14 cellular contexts compared by ENCODE assay signal in the genomic region with DNA sequence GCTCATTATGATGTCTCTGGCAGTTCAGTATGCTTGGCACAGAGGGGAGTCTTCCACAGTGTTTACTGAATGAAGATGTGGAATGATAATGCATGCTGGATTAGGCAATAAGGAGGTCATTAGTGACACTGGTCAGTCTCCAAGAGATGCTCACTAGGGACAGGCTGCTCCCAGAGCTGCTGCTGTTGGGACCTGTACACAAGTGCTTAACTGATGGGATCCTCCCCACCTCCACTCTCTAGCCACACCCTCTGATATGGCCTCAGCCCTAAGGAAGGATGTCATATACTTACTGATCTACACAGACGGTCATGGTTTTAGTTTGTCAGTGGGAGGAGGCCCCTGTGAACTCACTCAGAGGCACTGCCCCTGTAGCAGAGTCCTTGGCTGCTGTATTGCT.
DNase-seq lines count a peak whose midpoint lies in the region; ATAC-seq and TF ChIP-seq lines count a peak whose summit lies in the region.
"Had no signal": no experiment of that assay in that cellular context is flagged by ENCODE, and none has a peak within 500 bp of the region (broad histone marks: within the 10 kb centered on the region; RNA-seq: fewer than 3 reads in every experiment).

No MANE protein-coding gene starts in this region.

- in situ Hi-C loops in transverse colon (cut with MboI; ENCODE audit: low pct_ligation_motif_present in 1 of 4, low pct_unique_long_range_greater_than_20kb in 1 of 4, low sequenced_read_pairs in 3 of 4): no loop called here

- H3K27me3 ChIP-seq in transverse colon: no peaks in the 10 kb centered on the region
- H3K27me3 ChIP-seq: BLaER1 treated with 17β-estradiol and CSF1 and Interleukin-3, amounts not matched to agents 10 nM and 100 nM had no signal

- H3K4me3 ChIP-seq in transverse colon: no peak overlapping the region
- H3K4me3 ChIP-seq: BLaER1 treated with 17β-estradiol and CSF1 and Interleukin-3, amounts not matched to agents 10 nM and 100 nM; GM23338 had no signal

- H3K36me3 ChIP-seq in transverse colon: no peaks in the 10 kb centered on the region
- H3K36me3 ChIP-seq: BLaER1 treated with 17β-estradiol and CSF1 and Interleukin-3, amounts not matched to agents 10 nM and 100 nM had no signal

- no peak for DNase-seq in natural killer cell treated with Interleukin-12 subunit alpha and Interleukin-12 subunit beta and Interleukin-15 and Interleukin-18, amount 100 ng/mL, for 72 hours (ENCODE audit: low spot score)
- DNase-seq in natural killer cell (no peak), left colon (peak; percentile 58 to 72), transverse colon (peak; percentile 56), NCI-H1048 (lab: John Stamatoyannopoulos, UW) (no peak)
- DNase-seq in effector CD4-positive, alpha-beta T cell: no peak
- DNase-seq in T-helper 2 cell treated with Interferon-gamma antibody and Interleukin-4, amounts not matched to agents 5 μg/mL and 100 μg/mL, for 36 hours (ENCODE audit: low spot score): no peak
- DNase-seq: ACHN; CD4-positive, CD25-positive, alpha-beta regulatory T cell; DMS53; H9 had no signal

- H3K27ac ChIP-seq in transverse colon: peak overlapping the region; percentile 80 to 88 (median 84)
- H3K27ac ChIP-seq: BLaER1 treated with 17β-estradiol and CSF1 and Interleukin-3, amounts not matched to agents 10 nM and 100 nM had no signal

- TF ChIP-seq CTCF in natural killer cell (IDR thresholded peaks at IDR 0.05) (no peak), transverse colon (IDR thresholded peaks at IDR 0.05) (no peak)

- peak; percentile 25 to 41 for ATAC-seq in natural killer cell treated with Interleukin-12 subunit alpha and Interleukin-12 subunit beta and Interleukin-15 and Interleukin-18, amount 100 ng/mL, for 72 hours
- no peak for ATAC-seq in natural killer cell
- ATAC-seq in activated T-helper 17 cell treated with anti-CD3 and anti-CD28 coated beads, Interleukin-2, amount 50 U/mL, for 72 hours (replicated peaks): peak; percentile 16
- peak; percentile 66 for ATAC-seq in left colon
- ATAC-seq: GM23338 had no signal

- H3K4me1 ChIP-seq in transverse colon: peaks cover 6 to 78% (median 38%) of the 10 kb centered on the region in 4 donors

- peaks cover 0 to under 1% of the 10 kb centered on the region in 2 donors for H3K4me1 Mint-ChIP-seq in natural killer cell treated with Interleukin-12 subunit alpha and Interleukin-12 subunit beta and Interleukin-15 and Interleukin-18, amount 100 ng/mL, for 72 hours (ENCODE audit: low read depth in 2 of 2)
- no peaks in the 10 kb centered on the region for H3K4me1 Mint-ChIP-seq in natural killer cell
- no peaks in the 10 kb centered on the region for H3K4me1 Mint-ChIP-seq in activated T-helper 17 cell treated with anti-CD3 and anti-CD28 coated beads, Interleukin-2, amount 50 U/mL, for 72 hours
- H3K4me1 Mint-ChIP-seq in T-helper 2 cell treated with Interferon-gamma antibody and Interleukin-4, amounts not matched to agents 5 μg/mL and 100 μg/mL, for 36 hours (ENCODE audit: low read depth): peaks cover 13% of the 10 kb centered on the region
- H3K4me1 Mint-ChIP-seq: CD4-positive, CD25-positive, alpha-beta regulatory T cell had no signal

- no peaks in the 10 kb centered on the region for H3K9me3 ChIP-seq in transverse colon

- intact Hi-C loops in natural killer cell (cut with micrococcal nuclease): no loop called here
- intact Hi-C loops in left colon (cut with DNase I, micrococcal nuclease): no loop called here
- intact Hi-C loops in transverse colon (cut with DNase I; ENCODE audit: low total_unique reads): no loop called here

- TF ChIP-seq EP300 in transverse colon (IDR thresholded peaks at IDR 0.05; ENCODE audit: low read depth): no peak

- peaks cover 4 to 5% of the 10 kb centered on the region in 2 donors for H3K27me3 Mint-ChIP-seq in natural killer cell treated with Interleukin-12 subunit alpha and Interleukin-12 subunit beta and Interleukin-15 and Interleukin-18, amount 100 ng/mL, for 72 hours
- H3K27me3 Mint-ChIP-seq in natural killer cell (ENCODE audit: low read depth in 2 of 2): peaks cover 0 to 8% of the 10 kb centered on the region in 2 donors
- peaks cover 13% of the 10 kb centered on the region for H3K27me3 Mint-ChIP-seq in activated T-helper 17 cell treated with anti-CD3 and anti-CD28 coated beads, Interleukin-2, amount 50 U/mL, for 72 hours
- no peaks in the 10 kb centered on the region for H3K27me3 Mint-ChIP-seq in T-helper 2 cell treated with Interferon-gamma antibody and Interleukin-4, amounts not matched to agents 5 μg/mL and 100 μg/mL, for 36 hours (ENCODE audit: low read depth)
- H3K27me3 Mint-ChIP-seq: CD4-positive, CD25-positive, alpha-beta regulatory T cell had no signal

- 42% methylated on average over 1 of the region's 1 CpG; no CpG with 5 or more reads in 1 of the 2 donors for WGBS in transverse colon (ENCODE audit: low coverage in 1 of 2), 2 donors

- no peaks in the 10 kb centered on the region for H3K9me3 Mint-ChIP-seq in natural killer cell treated with Interleukin-12 subunit alpha and Interleukin-12 subunit beta and Interleukin-15 and Interleukin-18, amount 100 ng/mL, for 72 hours
- H3K9me3 Mint-ChIP-seq in natural killer cell: no peaks in the 10 kb centered on the region
- H3K9me3 Mint-ChIP-seq in activated T-helper 17 cell treated with anti-CD3 and anti-CD28 coated beads, Interleukin-2, amount 50 U/mL, for 72 hours: no peaks in the 10 kb centered on the region
- H3K9me3 Mint-ChIP-seq in T-helper 2 cell treated with Interferon-gamma antibody and Interleukin-4, amounts not matched to agents 5 μg/mL and 100 μg/mL, for 36 hours: no peaks in the 10 kb centered on the region
- H3K9me3 Mint-ChIP-seq: H9 had no signal

- no peak overlapping the region for H3K27ac Mint-ChIP-seq in natural killer cell treated with Interleukin-12 subunit alpha and Interleukin-12 subunit beta and Interleukin-15 and Interleukin-18, amount 100 ng/mL, for 72 hours
- no peak overlapping the region for H3K27ac Mint-ChIP-seq in natural killer cell
- H3K27ac Mint-ChIP-seq in activated T-helper 17 cell treated with anti-CD3 and anti-CD28 coated beads, Interleukin-2, amount 50 U/mL, for 72 hours: no peak overlapping the region
- H3K27ac Mint-ChIP-seq in T-helper 2 cell treated with Interferon-gamma antibody and Interleukin-4, amounts not matched to agents 5 μg/mL and 100 μg/mL, for 36 hours: no peak overlapping the region
- H3K27ac Mint-ChIP-seq: CD4-positive, CD25-positive, alpha-beta regulatory T cell; GM23338; H9 had no signal

- TF ChIP-seq POLR2A in transverse colon (IDR thresholded peaks at IDR 0.05): peak; percentile 17

- no peaks in the 10 kb centered on the region for H3K36me3 Mint-ChIP-seq in natural killer cell treated with Interleukin-12 subunit alpha and Interleukin-12 subunit beta and Interleukin-15 and Interleukin-18, amount 100 ng/mL, for 72 hours
- no peaks in the 10 kb centered on the region for H3K36me3 Mint-ChIP-seq in natural killer cell
- no peaks in the 10 kb centered on the region for H3K36me3 Mint-ChIP-seq in activated T-helper 17 cell treated with anti-CD3 and anti-CD28 coated beads, Interleukin-2, amount 50 U/mL, for 72 hours (ENCODE audit: low read depth)
- H3K36me3 Mint-ChIP-seq in T-helper 2 cell treated with Interferon-gamma antibody and Interleukin-4, amounts not matched to agents 5 μg/mL and 100 μg/mL, for 36 hours (ENCODE audit: low read depth): no peaks in the 10 kb centered on the region
- H3K36me3 Mint-ChIP-seq: CD4-positive, CD25-positive, alpha-beta regulatory T cell had no signal

- H3K4me3 Mint-ChIP-seq in natural killer cell treated with Interleukin-12 subunit alpha and Interleukin-12 subunit beta and Interleukin-15 and Interleukin-18, amount 100 ng/mL, for 72 hours: no peak overlapping the region
- no peak overlapping the region for H3K4me3 Mint-ChIP-seq in natural killer cell
- H3K4me3 Mint-ChIP-seq in activated T-helper 17 cell treated with anti-CD3 and anti-CD28 coated beads, Interleukin-2, amount 50 U/mL, for 72 hours: no peak overlapping the region
- H3K4me3 Mint-ChIP-seq in T-helper 2 cell treated with Interferon-gamma antibody and Interleukin-4, amounts not matched to agents 5 μg/mL and 100 μg/mL, for 36 hours: no peak overlapping the region
- H3K4me3 Mint-ChIP-seq: CD4-positive, CD25-positive, alpha-beta regulatory T cell; GM23338; H9 had no signal

Comparison
In these comparisons a context has a peak if more than half of its experiments do, and no peak if none do; other contexts are left out.
1. ATAC-seq: peak in natural killer cell treated with Interleukin-12 subunit alpha and Interleukin-12 subunit beta and Interleukin-15 and Interleukin-18, amount 100 ng/mL, for 72 hours (2 of 2), activated T-helper 17 cell treated with anti-CD3 and anti-CD28 coated beads, Interleukin-2, amount 50 U/mL, for 72 hours (single experiment) and left colon (single experiment); none in natural killer cell (0 of 3).
2. DNase-seq: peak in left colon (2 of 2) and transverse colon (single experiment); none in natural killer cell treated with Interleukin-12 subunit alpha and Interleukin-12 subunit beta and Interleukin-15 and Interleukin-18, amount 100 ng/mL, for 72 hours (single experiment), natural killer cell (single experiment), NCI-H1048 (single experiment), effector CD4-positive, alpha-beta T cell (single experiment) and T-helper 2 cell treated with Interferon-gamma antibody and Interleukin-4, amounts not matched to agents 5 μg/mL and 100 μg/mL, for 36 hours (single experiment).